ENCODE assay signal across 15 cellular contexts in genomic region chr10:30643800-30644199, GRCh38. TPM values are rescaled to one million over a fixed set of nuclear protein-coding genes. Genes with fewer than 3 reads are reported as not detected.
A peak's percentile ranks its signal among the peaks of the same experiment; 100 is the strongest.
DNase-seq lines count a peak whose midpoint lies in the region; ATAC-seq, FAIRE-seq and TF ChIP-seq lines count a peak whose summit lies in the region.
"Not testable (repeated sequence)": the region's sequence is repeated elsewhere in the genome, so short reads cannot be mapped to it uniquely, and the experiment has no call there.
"Had no signal": no experiment of that assay in that cellular context is flagged by ENCODE, and none has a peak within 500 bp of the region (broad histone marks: within the 10 kb centered on the region; RNA-seq: fewer than 3 reads in every experiment).

No MANE protein-coding gene starts in this region.

- not testable (repeated sequence) for H3K36me3 Mint-ChIP-seq in activated CD8-positive, alpha-beta memory T cell treated with anti-CD3 and anti-CD28 coated beads, Interleukin-2, amount 10 ng/mL, durations not matched to agents 7 days and 5 days

- H4K20me1 ChIP-seq in endothelial cell of umbilical vein (replicated peaks; ENCODE audit: control insufficient read depth, extremely low read depth, insufficient read depth, low read length); osteoblast (ENCODE audit: insufficient read depth, low read length); smooth muscle cell (ENCODE audit: low read depth): not testable (repeated sequence)

- not testable (repeated sequence) for H3K79me2 ChIP-seq in endothelial cell of umbilical vein (ENCODE audit: control insufficient read depth, insufficient read depth, low read length); osteoblast (ENCODE audit: insufficient read depth, low read length); smooth muscle cell (ENCODE audit: low read depth)

- not testable (repeated sequence) for ATAC-seq in activated CD8-positive, alpha-beta memory T cell treated with anti-CD3 and anti-CD28 coated beads, Interleukin-2, amount 10 ng/mL, durations not matched to agents 7 days and 5 days
- peak; percentile 73 to 87 (median 82) for ATAC-seq in heart left ventricle
- ATAC-seq in right cardiac atrium, result peak; percentile 74 to 81
- ATAC-seq in aorta (ENCODE audit: low FRiP score), result peak; percentile 71

- H3K27ac ChIP-seq in endothelial cell of umbilical vein (ENCODE audit: insufficient read depth, low read depth, low read length) (peak overlapping the region; percentile 89), heart left ventricle (peak overlapping the region in 11 of 12 donors; percentile 15 to 70 (median 57)), right cardiac atrium (ENCODE audit: low read length) (peak overlapping the region; percentile 72), osteoblast (ENCODE audit: low read depth, low read length) (peak overlapping the region; percentile 28), aorta (ENCODE audit: low read depth in 1 of 2, low read length in 2 of 2) (peak overlapping the region; percentile 35 to 74)
- not testable (repeated sequence) for H3K27ac ChIP-seq in smooth muscle cell (ENCODE audit: low read depth)

- FAIRE-seq in endothelial cell of umbilical vein (lab: Jason Lieb, UNC), result not testable (repeated sequence)

- intact Hi-C loops in endothelial cell of umbilical vein (cut with micrococcal nuclease), result loop anchor here (1.0 kb wide), 2 partner anchors 28 to 1054 kb away; no protein-coding TSS in a partner anchor
- intact Hi-C loops in heart left ventricle (cut with DNase I); right cardiac atrium (cut with DNase I); aorta (cut with DNase I): not testable (repeated sequence)

- 24 to 45% (median 27%) methylated on average over 8 to 11 of the region's 11 CpGs for WGBS in heart left ventricle, 4 donors
- WGBS in right cardiac atrium, result 30% methylated on average over 11 of the region's 11 CpGs
- WGBS in smooth muscle cell (ENCODE audit: low lambda C conversion rate), result 65% methylated on average over 10 of the region's 11 CpGs
- WGBS in aorta, 2 donors, result 5 to 8% methylated on average over 10 to 11 of the region's 11 CpGs

- TF ChIP-seq POLR2A in endothelial cell of umbilical vein (IDR thresholded peaks at IDR 0.05; ENCODE audit: low read depth, low read length); heart left ventricle (IDR thresholded peaks at IDR 0.05): not testable (repeated sequence)

- peak overlapping the region; percentile 69 for H3K9ac ChIP-seq in endothelial cell of umbilical vein (replicated peaks; ENCODE audit: extremely low read depth, insufficient read depth, low read length)
- H3K9ac ChIP-seq in smooth muscle cell (ENCODE audit: low read depth), result not testable (repeated sequence)

- peak; percentile 3 to 31 for DNase-seq in HAP-1 (ENCODE audit: low spot score in 2 of 2)
- DNase-seq in activated CD8-positive, alpha-beta memory T cell treated with anti-CD3 and anti-CD28 coated beads, Interleukin-2, amount 10 ng/mL, durations not matched to agents 7 days and 5 days, result peak; percentile 21
- peak; percentile 52 for DNase-seq in endothelial cell of umbilical vein (ENCODE audit: low read depth, low spot score)
- peak in 3 of 5 donors; percentile 21 to 80 (median 77) for DNase-seq in heart left ventricle
- peak; percentile 43 to 74 (median 73) for DNase-seq in right cardiac atrium
- DNase-seq in osteoblast (ENCODE audit: insufficient read length, low spot score, missing footprints); smooth muscle cell (lab: John Stamatoyannopoulos, UW; ENCODE audit: unreplicated experiment); aorta: not testable (repeated sequence)

- TSS peak; percentile 49 for BruUV-seq in endothelial cell of umbilical vein (replicated peaks; lab: Mats Ljungman, UMichigan)

- not testable (repeated sequence) for H3K4me1 ChIP-seq in HAP-1; right cardiac atrium (ENCODE audit: control insufficient read depth, insufficient read depth, low read length); smooth muscle cell (ENCODE audit: low read depth); aorta (ENCODE audit: control insufficient read depth in 1 of 2, insufficient read depth in 2 of 2, low read length in 2 of 2)
- peaks cover 65% of the 10 kb centered on the region for H3K4me1 ChIP-seq in endothelial cell of umbilical vein (ENCODE audit: control insufficient read depth, extremely low read depth, insufficient read depth, low read length)
- peaks cover 0 to 44% (median 14%) of the 10 kb centered on the region in 12 donors for H3K4me1 ChIP-seq in heart left ventricle
- H3K4me1 ChIP-seq in osteoblast (ENCODE audit: insufficient read depth, low read length), result peaks cover 34% of the 10 kb centered on the region

- H3K4me2 ChIP-seq in endothelial cell of umbilical vein (ENCODE audit: insufficient read depth, low read length), result peak overlapping the region; percentile 53
- H3K4me2 ChIP-seq in osteoblast (ENCODE audit: insufficient read depth, low read length), result not testable (repeated sequence)
- H3K4me2 ChIP-seq in smooth muscle cell, result peak overlapping the region; percentile 52

- H3K9me3 Mint-ChIP-seq in activated CD8-positive, alpha-beta memory T cell treated with anti-CD3 and anti-CD28 coated beads, Interleukin-2, amount 10 ng/mL, durations not matched to agents 7 days and 5 days (ENCODE audit: low read depth), result not testable (repeated sequence)

- not testable (repeated sequence) for H3K4me3 ChIP-seq in HAP-1; endothelial cell of umbilical vein (replicated peaks in 1 of 3; ENCODE audit: insufficient read depth in 1 of 3, low read depth in 1 of 3, low read length in 3 of 3); heart left ventricle; right cardiac atrium (ENCODE audit: low read length); osteoblast (ENCODE audit: insufficient read depth, low read length); smooth muscle cell; aorta (ENCODE audit: low read length in 2 of 2)

- H3K4me1 Mint-ChIP-seq in activated CD8-positive, alpha-beta memory T cell treated with anti-CD3 and anti-CD28 coated beads, Interleukin-2, amount 10 ng/mL, durations not matched to agents 7 days and 5 days, result peaks cover 34% of the 10 kb centered on the region

- dilution Hi-C loops in endothelial cell of umbilical vein (cut with MboI; ENCODE audit: extremely low pct_ligation_motif_present, low sequenced_read_pairs), result not testable (repeated sequence)

- CTCF ChIA-PET in activated CD8-positive, alpha-beta memory T cell treated with anti-CD3 and anti-CD28 coated beads, Interleukin-2, amount 10 ng/mL, durations not matched to agents 7 days and 5 days (lab: Charles Lee), result interaction anchor here (1.0 kb wide), 1 partner anchor 42 kb away, joined by 3 read pairs; no protein-coding TSS in a partner anchor
- CTCF ChIA-PET in endothelial cell of umbilical vein (lab: Charles Lee), result interaction anchor here (2.7 to 3.7 kb wide), 2 partner anchors 27 to 44 kb away, joined by 7 to 22 read pairs; no protein-coding TSS in a partner anchor

- POLR2A ChIA-PET in endothelial cell of umbilical vein (lab: Charles Lee), result not testable (repeated sequence)

- not testable (repeated sequence) for H2AFZ ChIP-seq in endothelial cell of umbilical vein (ENCODE audit: low read depth, low read length); osteoblast (ENCODE audit: low read length); smooth muscle cell (ENCODE audit: low read depth)

- H3K9me3 ChIP-seq in HAP-1; endothelial cell of umbilical vein (replicated peaks; ENCODE audit: control insufficient read depth, insufficient read depth, low read length); heart left ventricle; right cardiac atrium (ENCODE audit: control insufficient read depth, low read length); osteoblast (ENCODE audit: low read depth, low read length); smooth muscle cell (replicated peaks; ENCODE audit: low read depth); aorta (ENCODE audit: control insufficient read depth, low read length): not testable (repeated sequence)

- peaks cover 55% of the 10 kb centered on the region for H3K27me3 Mint-ChIP-seq in activated CD8-positive, alpha-beta memory T cell treated with anti-CD3 and anti-CD28 coated beads, Interleukin-2, amount 10 ng/mL, durations not matched to agents 7 days and 5 days

- not testable (repeated sequence) for H3K9me1 ChIP-seq in endothelial cell of umbilical vein (replicated peaks; ENCODE audit: control insufficient read depth, extremely low read depth, insufficient read depth, low read length)

- not testable (repeated sequence) for H3K4me3 Mint-ChIP-seq in activated CD8-positive, alpha-beta memory T cell treated with anti-CD3 and anti-CD28 coated beads, Interleukin-2, amount 10 ng/mL, durations not matched to agents 7 days and 5 days

- TF ChIP-seq CTCF in endothelial cell of umbilical vein (IDR thresholded peaks at IDR 0.05; ENCODE audit: extremely low read depth in 1 of 2, insufficient read depth in 1 of 2, low read depth in 1 of 2, low read length in 2 of 2); heart left ventricle (IDR thresholded peaks at IDR 0.05); osteoblast (IDR thresholded peaks at IDR 0.05; ENCODE audit: extremely low read depth, low read depth, low read length); smooth muscle cell (IDR thresholded peaks at IDR 0.05; ENCODE audit: borderline replicate concordance, insufficient read depth, poor library complexity, severe bottlenecking): not testable (repeated sequence)

- H3F3A ChIP-seq in smooth muscle cell (ENCODE audit: low read depth), result not testable (repeated sequence)

- not testable (repeated sequence) for H3K27ac Mint-ChIP-seq in activated CD8-positive, alpha-beta memory T cell treated with anti-CD3 and anti-CD28 coated beads, Interleukin-2, amount 10 ng/mL, durations not matched to agents 7 days and 5 days

- not testable (repeated sequence) for H3K27me3 ChIP-seq in HAP-1 (ENCODE audit: low read depth); endothelial cell of umbilical vein (ENCODE audit: control insufficient read depth in 2 of 2, insufficient read depth in 2 of 2, low read length in 2 of 2); heart left ventricle; right cardiac atrium (ENCODE audit: control insufficient read depth, insufficient read depth); osteoblast (ENCODE audit: insufficient read depth, low read length); smooth muscle cell (ENCODE audit: low read depth); aorta (ENCODE audit: control insufficient read depth in 1 of 2, insufficient read depth in 2 of 2, low read length in 1 of 2)

- in situ Hi-C loops in HAP-1 (cut with MboI; ENCODE audit: low sequenced_read_pairs), result not testable (repeated sequence)

- H3K36me3 ChIP-seq in HAP-1 (replicated peaks); endothelial cell of umbilical vein (ENCODE audit: control insufficient read depth in 2 of 2, extremely low read depth in 1 of 2, insufficient read depth in 2 of 2, low read length in 2 of 2); heart left ventricle; osteoblast (ENCODE audit: insufficient read depth, low read length); smooth muscle cell (ENCODE audit: low read depth); aorta (ENCODE audit: control insufficient read depth in 1 of 2, insufficient read depth in 2 of 2, low read length in 1 of 2): not testable (repeated sequence)

RNA-seq across cellular contexts. Expression of gene LYZL2, which starts 14.2 kb away (rescaled TPM):
- not detected for total RNA-seq in activated CD8-positive, alpha-beta memory T cell treated with anti-CD3 and anti-CD28 coated beads, Interleukin-2, amount 10 ng/mL, durations not matched to agents 7 days and 5 days
- total RNA-seq in endothelial cell of umbilical vein, result not detected in 2 replicates
- not detected in 2 replicates for polyA plus RNA-seq in endothelial cell of umbilical vein
- polyA plus RNA-seq in endothelial cell of umbilical vein (2011; cell fraction: cytosol; rRNA removed), result not detected in 2 replicates
- not detected in 2 replicates for polyA plus RNA-seq in endothelial cell of umbilical vein (2011; cell fraction: nucleus; rRNA removed)
- polyA plus RNA-seq in endothelial cell of umbilical vein (2012), result not detected in 2 replicates
- not detected in 2 replicates for polyA minus RNA-seq in endothelial cell of umbilical vein
- not detected for polyA minus RNA-seq in endothelial cell of umbilical vein (2011; cell fraction: cytosol; rRNA and poly(A)+ RNA removed)
- polyA minus RNA-seq in endothelial cell of umbilical vein (2011; cell fraction: nucleus; rRNA and poly(A)+ RNA removed), result not detected in 2 replicates
- not detected for total RNA-seq in heart left ventricle
- polyA plus RNA-seq in heart left ventricle, result not detected
- not detected for total RNA-seq in right cardiac atrium
- not detected for polyA plus RNA-seq in right cardiac atrium
- total RNA-seq in osteoblast, result not detected in 2 replicates
- total RNA-seq in smooth muscle cell, result not detected in 2 replicates
- polyA plus RNA-seq in smooth muscle cell, result not detected in 2 replicates
- not detected for total RNA-seq in aorta
- not detected for polyA plus RNA-seq in aorta
- total RNA-seq: A172, Calu3, H1, PC-9, RPMI7951 had no signal
- polyA plus RNA-seq: BJ, H1, IgD-negative memory B cell had no signal
